1 cellular context compared by ENCODE assay signal in genomic region chr2:239143858-239144712, GRCh38.
TF ChIP-seq lines count a peak whose summit lies in the region.

No MANE protein-coding gene starts in this region.

TF ChIP-seq in H1, 55 proteins besides CTCF, POLR2A, EP300 and RAD21:
- peak; percentile 56; the same call in 1 of the 2 replicates for TF ChIP-seq POLR2AphosphoS5 (IDR thresholded peaks at IDR 0.05; ENCODE audit: low read depth, low read length)
- peak; percentile 79 for TF ChIP-seq CREB1 (IDR thresholded peaks at IDR 0.05)
- TF ChIP-seq TEAD4 (IDR thresholded peaks at IDR 0.05; ENCODE audit: low read depth, low read length): 0 out of 2 replicates have a peak, but pooled peaks have one; percentile 43
- TF ChIP-seq TAF7 (optimal IDR thresholded peaks at IDR 0.05; ENCODE audit: borderline replicate concordance, low read depth, low read length): no peak
